11 cellular contexts compared by ENCODE assay signal in the genomic region with DNA sequence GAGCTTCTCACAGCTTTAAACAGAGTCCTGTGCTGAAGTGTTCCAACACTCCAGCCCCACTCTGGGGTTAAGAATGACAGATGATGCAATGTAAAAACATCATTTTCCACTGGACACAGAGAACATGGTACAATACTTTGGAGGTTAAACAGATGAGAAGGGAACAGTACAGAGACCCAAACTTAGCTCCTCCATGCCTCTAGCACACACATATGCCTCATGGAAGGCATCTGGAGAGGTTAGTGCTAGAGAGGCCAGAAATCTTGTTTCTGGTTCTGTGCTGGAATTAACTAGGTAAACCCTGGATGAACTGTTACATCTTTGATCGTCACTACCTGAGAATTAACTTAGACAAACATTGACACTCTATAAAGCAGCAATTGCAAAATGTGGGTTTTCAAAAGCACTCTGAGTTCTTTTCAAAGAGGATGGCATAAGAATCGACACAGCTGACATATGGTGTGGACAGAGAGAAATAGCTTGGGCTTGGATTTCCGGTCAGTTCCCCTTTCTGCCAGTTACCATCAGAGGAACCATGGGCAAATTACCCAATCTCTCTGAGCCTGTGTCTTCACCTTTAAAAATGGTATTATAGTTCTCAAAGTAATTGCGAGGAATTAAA.
DNase-seq lines count a peak whose midpoint lies in the region; TF ChIP-seq lines count a peak whose summit lies in the region.
"Had no signal": no experiment of that assay in that cellular context is flagged by ENCODE, and none has a peak within 500 bp of the region (broad histone marks: within the 10 kb centered on the region; RNA-seq: fewer than 3 reads in every experiment).

No MANE protein-coding gene starts in this region.

- H3K27me3 ChIP-seq in BJ (ENCODE audit: control insufficient read depth, insufficient read depth, low read length), result no peaks in the 10 kb centered on the region
- H3K27me3 ChIP-seq in adipocyte (replicated peaks; ENCODE audit: control insufficient read depth, insufficient read depth, low read length), result no peaks in the 10 kb centered on the region
- no peaks in the 10 kb centered on the region for H3K27me3 ChIP-seq in breast epithelium

- TF ChIP-seq CTCF in BJ (IDR thresholded peaks at IDR 0.05; ENCODE audit: insufficient read depth, low read depth, low read length) (no peak), foreskin fibroblast (IDR thresholded peaks at IDR 0.05; ENCODE audit: low read depth, low read length) (no peak), breast epithelium (IDR thresholded peaks at IDR 0.05) (no peak)

- POLR2A ChIA-PET in BJ (lab: Charles Lee), result interaction anchor here (0.6 to 1.2 kb wide), 2 partner anchors 10 to 79 kb away, joined by 3 to 5 read pairs; no protein-coding TSS in a partner anchor

- H3K9me3 ChIP-seq in adipocyte (ENCODE audit: control insufficient read depth, low read length) (no peaks in the 10 kb centered on the region), breast epithelium (no peaks in the 10 kb centered on the region)

- H3K36me3 ChIP-seq in BJ (ENCODE audit: control insufficient read depth, insufficient read depth, low read length) (no peaks in the 10 kb centered on the region), adipocyte (ENCODE audit: control insufficient read depth, insufficient read depth, low read length, severe bottlenecking) (no peaks in the 10 kb centered on the region), breast epithelium (no peaks in the 10 kb centered on the region)

- CTCF ChIA-PET in BJ (lab: Yijun Ruan, JAX), result interaction anchor here (1.6 kb wide), 1 partner anchor 17 kb away, joined by 3 read pairs; no protein-coding TSS in a partner anchor

- intact Hi-C loops in breast epithelium (cut with DNase I; ENCODE audit: low total_unique reads), result no loop called here

- DNase-seq in BJ (ENCODE audit: low read depth), result peak; percentile 19
- peak; percentile 80 for DNase-seq in adipocyte (ENCODE audit: low read depth)
- DNase-seq in foreskin fibroblast, result peak; percentile 35 to 73
- DNase-seq in pons (ENCODE audit: low spot score), result peak; percentile 60
- no peak for DNase-seq in NCI-H510A treated with DMSO at 0.1 percent for 48 hours (lab: John Stamatoyannopoulos, UW)
- DNase-seq in breast epithelium (ENCODE audit: low spot score in 2 of 2), result no peak
- no peak for DNase-seq in stimulated activated CD8-positive, alpha-beta memory T cell treated with anti-CD3 and anti-CD28 coated beads, Interleukin-4, amount 100 ng/mL, for 48 hours
- DNase-seq in NCI-H2196 treated with DMSO at 0.1 percent for 48 hours (lab: John Stamatoyannopoulos, UW; ENCODE audit: unreplicated experiment), result no peak
- DNase-seq: NCI-H146, occipital lobe, T1000 had no signal

- H3K9ac ChIP-seq in adipocyte (ENCODE audit: low read length), result peak overlapping the region; percentile 69

- H3K4me1 ChIP-seq in adipocyte (ENCODE audit: control insufficient read depth, insufficient read depth, low read length), result peaks cover 19% of the 10 kb centered on the region
- no peaks in the 10 kb centered on the region for H3K4me1 ChIP-seq in breast epithelium

- no peak overlapping the region for H3K27ac ChIP-seq in breast epithelium

- H3K4me3 ChIP-seq in BJ (ENCODE audit: low read depth, low read length) (no peak overlapping the region), adipocyte (ENCODE audit: low read length) (peak overlapping the region; percentile 32), foreskin fibroblast (ENCODE audit: low read depth in 1 of 2, low read length in 2 of 2) (no peak overlapping the region), breast epithelium (no peak overlapping the region)

- TF ChIP-seq POLR2A in breast epithelium (IDR thresholded peaks at IDR 0.05), result no peak

Comparison
In these comparisons a context has a peak if more than half of its experiments do, and no peak if none do; other contexts are left out.
1. DNase-seq: peak in BJ (single experiment), adipocyte (single experiment), foreskin fibroblast (2 of 2) and pons (single experiment); none in NCI-H510A treated with DMSO at 0.1 percent for 48 hours (single experiment), breast epithelium (0 of 2), stimulated activated CD8-positive, alpha-beta memory T cell treated with anti-CD3 and anti-CD28 coated beads, Interleukin-4, amount 100 ng/mL, for 48 hours (single experiment) and NCI-H2196 treated with DMSO at 0.1 percent for 48 hours (single experiment).